15 cellular contexts compared by ENCODE assay signal in genomic region chr10:115980470-115980869, GRCh38.
"Had no signal": no experiment of that assay in that cellular context is flagged by ENCODE, and none has a peak within 500 bp of the region (broad histone marks: within the 10 kb centered on the region; RNA-seq: fewer than 3 reads in every experiment).

No MANE protein-coding gene starts in this region.

- H3K79me2 ChIP-seq: hepatocyte had no signal

- DNase-seq: activated CD4-positive, CD25-positive, alpha-beta regulatory T cell treated with anti-CD3 and anti-CD28 coated beads, Interleukin-2, amount 50 U/mL, for 72 hours; activated CD8-positive, alpha-beta memory T cell treated with anti-CD3 and anti-CD28 coated beads for 24 hours; activated gamma-delta T cell treated with Interleukin-2 at 50 U/mL for 16 hours; activated T-cell treated with anti-CD3 and anti-CD28 coated beads, Interleukin-2, amount 50 U/mL, for 72 hours; amniotic stem cell; effector CD8-positive, alpha-beta T cell; mammary epithelial cell; SK-N-SH; stimulated activated CD4-positive, alpha-beta T cell treated with anti-CD3 and anti-CD28 coated beads, Interleukin-4, amount 100 ng/mL, for 4 hours had no signal

- H3K9me3 ChIP-seq: SK-N-SH, testis had no signal

- H3K27me3 ChIP-seq: cardiac muscle cell, testis had no signal

- H3K4me2 ChIP-seq: hepatocyte, SK-N-SH had no signal

- H2AFZ ChIP-seq: hepatocyte had no signal

- H3K4me3 ChIP-seq: cardiac muscle cell, hepatocyte, testis had no signal

- H3K27ac ChIP-seq: cardiac muscle cell, hepatocyte, testis, VCaP had no signal

- H3K9ac ChIP-seq: SK-N-SH had no signal

- H3K4me1 ChIP-seq: testis had no signal

- ATAC-seq: activated T-cell treated with anti-CD3 and anti-CD28 coated beads, Interleukin-2, amount 50 U/mL, for 72 hours; esophagus mucosa; stimulated activated memory B cell treated with anti-CD40 and anti-IgM and Interleukin-4, amounts not matched to agents 10 μg/mL and 1 μg/mL and 100 μg/mL, for 72 hours had no signal

- H3K36me3 ChIP-seq: cardiac muscle cell had no signal
